8 cellular contexts compared by ENCODE assay signal in genomic region chrX:123960956-123961267, GRCh38. TPM values are rescaled to one million over a fixed set of nuclear protein-coding genes. Genes with fewer than 3 reads are reported as not detected.
DNase-seq lines count a peak whose midpoint lies in the region; ATAC-seq, FAIRE-seq and TF ChIP-seq lines count a peak whose summit lies in the region.

No MANE protein-coding gene starts in this region.

- H3K27ac ChIP-seq in astrocyte (ENCODE audit: low read depth, low read length) (peak overlapping the region; percentile 98), lower lobe of right lung (peak overlapping the region; percentile 94), thyroid gland (peak overlapping the region; percentile 94 to 100 (median 100))

- peak overlapping the region; percentile 98 for H3K27ac Mint-ChIP-seq in astrocyte (ENCODE audit: unreplicated experiment)

- peaks cover 50% of the 10 kb centered on the region for H3K79me2 ChIP-seq in astrocyte (ENCODE audit: insufficient read depth, low read length)

- 2 to 6% methylated on average over 9 to 11 of the region's 13 CpGs for WGBS in thyroid gland, 2 donors

- H3K4me3 Mint-ChIP-seq in activated T-cell treated with anti-CD3 and anti-CD28 coated beads, Interleukin-2, amount 50 U/mL, for 4 hours, result peak overlapping the region; percentile 99
- peak overlapping the region; percentile 93 for H3K4me3 Mint-ChIP-seq in astrocyte (ENCODE audit: unreplicated experiment)

- peak overlapping the region; percentile 100 for H3K9ac ChIP-seq in astrocyte (ENCODE audit: low read length)

- H3K9me3 ChIP-seq in astrocyte (ENCODE audit: insufficient read depth, low read depth, low read length), result no peaks in the 10 kb centered on the region
- H3K9me3 ChIP-seq in lower lobe of right lung, result no peaks in the 10 kb centered on the region
- no peaks in the 10 kb centered on the region for H3K9me3 ChIP-seq in thyroid gland

- TF ChIP-seq CTCF in astrocyte (IDR thresholded peaks at IDR 0.05; ENCODE audit: insufficient read depth, low read depth, low read length), result no peak
- no peak for TF ChIP-seq CTCF in lower lobe of right lung (IDR thresholded peaks at IDR 0.05)
- no peak for TF ChIP-seq CTCF in thyroid gland (IDR thresholded peaks at IDR 0.05)

- H2AFZ ChIP-seq in astrocyte (ENCODE audit: low read depth, low read length), result peak overlapping the region; percentile 56

- H3K36me3 ChIP-seq in astrocyte (ENCODE audit: insufficient read depth, low read length) (no peaks in the 10 kb centered on the region), lower lobe of right lung (no peaks in the 10 kb centered on the region), thyroid gland (no peaks in the 10 kb centered on the region)

- peak overlapping the region; percentile 88 for H3K4me2 ChIP-seq in astrocyte (ENCODE audit: low read length)

- H3K9me3 Mint-ChIP-seq in activated T-cell treated with anti-CD3 and anti-CD28 coated beads, Interleukin-2, amount 50 U/mL, for 4 hours, result no peaks in the 10 kb centered on the region
- no peaks in the 10 kb centered on the region for H3K9me3 Mint-ChIP-seq in astrocyte (ENCODE audit: unreplicated experiment)

- no peaks in the 10 kb centered on the region for H3K27me3 ChIP-seq in astrocyte (ENCODE audit: insufficient read depth, low read length)
- H3K27me3 ChIP-seq in lower lobe of right lung (ENCODE audit: low read depth), result no peaks in the 10 kb centered on the region
- no peaks in the 10 kb centered on the region for H3K27me3 ChIP-seq in thyroid gland

- no peaks in the 10 kb centered on the region for H3K27me3 Mint-ChIP-seq in activated T-cell treated with anti-CD3 and anti-CD28 coated beads, Interleukin-2, amount 50 U/mL, for 4 hours (ENCODE audit: low read depth)
- H3K27me3 Mint-ChIP-seq in astrocyte (ENCODE audit: low read depth, unreplicated experiment), result no peaks in the 10 kb centered on the region

- H3K4me1 Mint-ChIP-seq in activated T-cell treated with anti-CD3 and anti-CD28 coated beads, Interleukin-2, amount 50 U/mL, for 4 hours (ENCODE audit: low read depth), result peaks cover 24% of the 10 kb centered on the region
- peaks cover 5% of the 10 kb centered on the region for H3K4me1 Mint-ChIP-seq in astrocyte (ENCODE audit: low read depth, unreplicated experiment)

- no peak for FAIRE-seq in astrocyte (lab: Jason Lieb, UNC)

- peaks cover 25% of the 10 kb centered on the region for H4K20me1 ChIP-seq in astrocyte (ENCODE audit: insufficient read depth, low read length)

- H3K36me3 Mint-ChIP-seq in activated T-cell treated with anti-CD3 and anti-CD28 coated beads, Interleukin-2, amount 50 U/mL, for 4 hours (ENCODE audit: insufficient read depth), result no peaks in the 10 kb centered on the region
- H3K36me3 Mint-ChIP-seq in astrocyte (ENCODE audit: low read depth, unreplicated experiment), result no peaks in the 10 kb centered on the region

- DNase-seq in activated T-cell treated with anti-CD3 and anti-CD28 coated beads, Interleukin-2, amount 50 U/mL, for 4 hours, result no peak
- DNase-seq in activated T-cell treated with anti-CD3 and anti-CD28 coated beads for 4 hours (no peak), astrocyte (ENCODE audit: low read depth) (no peak), lower lobe of right lung (no peak), thyroid gland (no peak), hepatic stellate cell (ENCODE audit: low spot score) (no peak)
- DNase-seq in stimulated activated CD4-positive, alpha-beta T cell treated with anti-CD3 and anti-CD28 coated beads, Interleukin-15, amount 100 ng/mL, for 24 hours, result no peak

- no peak for TF ChIP-seq POLR2A in thyroid gland (IDR thresholded peaks at IDR 0.05)

- ATAC-seq in activated T-cell treated with anti-CD3 and anti-CD28 coated beads, Interleukin-2, amount 50 U/mL, for 4 hours, result no peak
- ATAC-seq in lower lobe of right lung, result no peak
- ATAC-seq in GM19328 (IDR thresholded peaks at IDR 0.05; ENCODE audit: unreplicated experiment), result no peak

- intact Hi-C loops in lower lobe of right lung (cut with DNase I), result no loop called here
- intact Hi-C loops in thyroid gland (cut with DNase I), result no loop called here

- H3K4me3 ChIP-seq in astrocyte (ENCODE audit: insufficient read depth, low read depth, low read length) (peak overlapping the region; percentile 76), lower lobe of right lung (peak overlapping the region; percentile 72), thyroid gland (replicated peaks in 1 of 3) (peak overlapping the region; percentile 53 to 87 (median 55))

- no peaks in the 10 kb centered on the region for H3K4me1 ChIP-seq in astrocyte (ENCODE audit: insufficient read depth, low read length)
- H3K4me1 ChIP-seq in lower lobe of right lung, result peaks cover 21% of the 10 kb centered on the region
- peaks cover 0 to 5% of the 10 kb centered on the region in 2 donors for H3K4me1 ChIP-seq in thyroid gland

RNA-seq across cellular contexts. Expression of gene STAG2, which starts 0.6 kb away (rescaled TPM):
- 10 to 100 TPM; 73.2 to 81.4 (median 79.5) TPM for total RNA-seq in activated T-cell treated with anti-CD3 and anti-CD28 coated beads, Interleukin-2, amount 50 U/mL, for 4 hours
- total RNA-seq in astrocyte (51.2 and 51.5 TPM in 2 replicates), lower lobe of right lung (88.2 TPM), thyroid gland (100 to 1,000 TPM in 3 of 4 donors, 10 to 100 TPM in 1; 88.0 to 108 (median 104) TPM)
